In genomic region chr19:34992582-34992981, GRCh38 we compare ENCODE assay signal across 2 cellular contexts. TPM values are rescaled to one million over a fixed set of nuclear protein-coding genes. Genes with fewer than 3 reads are reported as not detected.
"Had no signal": no experiment of that assay in that cellular context is flagged by ENCODE, and none has a peak within 500 bp of the region (broad histone marks: within the 10 kb centered on the region; RNA-seq: fewer than 3 reads in every experiment).

No MANE protein-coding gene starts in this region.

RNA-seq across cellular contexts. Expression of gene HPN, which starts 48.9 kb away (rescaled TPM):
- total RNA-seq: urinary bladder, vagina had no signal
